In the genomic region with DNA sequence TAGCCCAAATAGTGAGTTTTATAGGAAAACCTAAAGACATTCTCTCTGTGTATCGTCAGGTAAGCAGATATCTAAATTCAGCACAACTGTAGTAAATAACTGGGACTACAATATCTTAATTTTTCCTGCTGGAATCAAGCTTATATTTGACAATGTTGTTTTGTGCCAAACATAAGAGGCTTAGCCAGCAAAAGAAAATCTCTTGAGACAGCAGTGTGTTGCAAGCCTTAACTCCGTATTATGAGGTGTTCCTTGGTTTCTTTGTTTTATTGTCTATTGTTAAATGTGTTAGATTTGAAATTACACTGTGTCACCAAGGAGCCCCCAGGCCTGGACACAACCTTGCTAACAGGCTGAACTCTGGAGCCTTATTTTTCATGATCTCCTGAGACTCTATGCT, we compare ENCODE assay signal across 8 cellular contexts.
"Had no signal": no experiment of that assay in that cellular context is flagged by ENCODE, and none has a peak within 500 bp of the region (broad histone marks: within the 10 kb centered on the region; RNA-seq: fewer than 3 reads in every experiment).

No MANE protein-coding gene starts in this region.

- H3K9ac ChIP-seq: GM23248 had no signal

- H3K27ac ChIP-seq: GM23248, HL-60 had no signal

- H3K36me3 ChIP-seq: HAP-1 had no signal

- H3K9me3 ChIP-seq: HAP-1 had no signal

- H3K4me3 ChIP-seq: GM23248, HAP-1 had no signal

- H3K4me1 ChIP-seq: HAP-1 had no signal

- ATAC-seq: HCT116, HepG2 had no signal

- DNase-seq: GM23248, GOT3, H7, HFFc6 had no signal
